Comparison of ENCODE assay signal across 9 cellular contexts in genomic region chr7:3861941-3862340, GRCh38.
DNase-seq lines count a peak whose midpoint lies in the region; ATAC-seq and TF ChIP-seq lines count a peak whose summit lies in the region.
"Had no signal": no experiment of that assay in that cellular context is flagged by ENCODE, and none has a peak within 500 bp of the region (broad histone marks: within the 10 kb centered on the region; RNA-seq: fewer than 3 reads in every experiment).

No MANE protein-coding gene starts in this region.

- H4K20me1 ChIP-seq in PC-9 (ENCODE audit: insufficient read depth): no peaks in the 10 kb centered on the region

- H3K79me2 ChIP-seq in PC-9 (ENCODE audit: low read depth): no peaks in the 10 kb centered on the region

- H3K36me3 ChIP-seq in PC-9 (ENCODE audit: low read depth): no peaks in the 10 kb centered on the region

- no peak overlapping the region for H2AFZ ChIP-seq in PC-9

- intact Hi-C loops in posterior vena cava (cut with DNase I) (no loop called here), PC-9 (cut with micrococcal nuclease; ENCODE audit: unreplicated experiment) (no loop called here)

- no TSS peak for BruUV-seq in PC-9 (replicated peaks; lab: Mats Ljungman, UMichigan)

- no peak overlapping the region for H3K27ac ChIP-seq in PC-9

- H3K4me1 ChIP-seq in PC-9 (replicated peaks; ENCODE audit: insufficient read depth): no peaks in the 10 kb centered on the region

- peaks cover 63% of the 10 kb centered on the region for H3K27me3 ChIP-seq in PC-9 (ENCODE audit: insufficient read depth, low read depth)

- POLR2A ChIA-PET in PC-9 (lab: Charles Lee; ENCODE audit: unreplicated experiment): no interaction called here

- DNase-seq in RPMI7951 (ENCODE audit: low read depth): peak; percentile 6
- peak; percentile 49 to 83 for DNase-seq in foreskin fibroblast
- DNase-seq in posterior vena cava (ENCODE audit: low spot score): peak; percentile 55
- DNase-seq in PC-9: no peak
- DNase-seq in SHP77 (lab: John Stamatoyannopoulos, UW): no peak
- no peak for DNase-seq in NCI-H1105 (lab: John Stamatoyannopoulos, UW)
- DNase-seq in RPMI8226: no peak
- DNase-seq: activated CD4-positive, alpha-beta T cell treated with anti-CD3 and anti-CD28 coated beads, Interleukin-2, amount 50 U/mL, for 4 hours had no signal

- H3K4me2 ChIP-seq in PC-9: no peak overlapping the region

- H3K9me2 ChIP-seq in PC-9 (ENCODE audit: insufficient read depth): no peaks in the 10 kb centered on the region

- H3F3A ChIP-seq in PC-9 (ENCODE audit: insufficient read depth, low read depth): no peaks in the 10 kb centered on the region

- TF ChIP-seq CTCF in foreskin fibroblast (IDR thresholded peaks at IDR 0.05; ENCODE audit: low read depth, low read length) (no peak), PC-9 (conservative IDR thresholded peaks at IDR 0.05) (no peak)

- H3K9me3 ChIP-seq in PC-9 (ENCODE audit: insufficient read depth, low read depth): no peaks in the 10 kb centered on the region

- CTCF ChIA-PET in PC-9 (lab: Charles Lee): no interaction called here

- H3K4me3 ChIP-seq in foreskin fibroblast (ENCODE audit: low read depth in 1 of 2, low read length in 2 of 2) (peak overlapping the region in 1 of 2 donors; percentile 19), PC-9 (no peak overlapping the region)

- peak; percentile 74 for ATAC-seq in GM18868 (IDR thresholded peaks at IDR 0.05; ENCODE audit: unreplicated experiment)

Comparison
In these comparisons a context has a peak if more than half of its experiments do, and no peak if none do; other contexts are left out.
1. DNase-seq: peak in RPMI7951 (single experiment), foreskin fibroblast (2 of 2) and posterior vena cava (single experiment); none in PC-9 (0 of 2), SHP77 (0 of 2), NCI-H1105 (single experiment) and RPMI8226 (single experiment).